Comparison of ENCODE assay signal across 1 cellular context in the genomic region with DNA sequence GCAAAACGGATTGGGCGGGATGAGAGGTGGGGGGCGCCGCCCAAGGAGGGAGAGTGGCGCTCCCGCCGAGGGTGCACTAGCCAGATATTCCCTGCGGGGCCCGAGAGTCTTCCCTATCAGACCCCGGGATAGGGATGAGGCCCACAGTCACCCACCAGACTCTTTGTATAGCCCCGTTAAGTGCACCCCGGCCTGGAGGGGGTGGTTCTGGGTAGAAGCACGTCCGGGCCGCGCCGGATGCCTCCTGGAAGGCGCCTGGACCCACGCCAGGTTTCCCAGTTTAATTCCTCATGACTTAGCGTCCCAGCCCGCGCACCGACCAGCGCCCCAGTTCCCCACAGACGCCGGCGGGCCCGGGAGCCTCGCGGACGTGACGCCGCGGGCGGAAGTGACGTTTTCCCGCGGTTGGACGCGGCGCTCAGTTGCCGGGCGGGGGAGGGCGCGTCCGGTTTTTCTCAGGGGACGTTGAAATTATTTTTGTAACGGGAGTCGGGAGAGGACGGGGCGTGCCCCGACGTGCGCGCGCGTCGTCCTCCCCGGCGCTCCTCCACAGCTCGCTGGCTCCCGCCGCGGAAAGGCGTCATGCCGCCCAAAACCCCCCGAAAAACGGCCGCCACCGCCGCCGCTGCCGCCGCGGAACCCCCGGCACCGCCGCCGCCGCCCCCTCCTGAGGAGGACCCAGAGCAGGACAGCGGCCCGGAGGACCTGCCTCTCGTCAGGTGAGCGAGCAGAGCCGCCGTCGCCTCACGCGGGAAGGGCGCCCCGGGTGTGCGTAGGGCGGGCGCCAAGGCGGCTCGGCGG.
TF ChIP-seq lines count a peak whose summit lies in the region.

A gene (plus strand): TSS at position 421 of the 801 bp plus-strand sequence. CDS start 162 bp downstream, at position 583.

TF ChIP-seq in K562, 482 proteins besides CTCF, POLR2A, EP300 and RAD21 (continued from another document and continues in another):
- TF ChIP-seq, protein P1, sequence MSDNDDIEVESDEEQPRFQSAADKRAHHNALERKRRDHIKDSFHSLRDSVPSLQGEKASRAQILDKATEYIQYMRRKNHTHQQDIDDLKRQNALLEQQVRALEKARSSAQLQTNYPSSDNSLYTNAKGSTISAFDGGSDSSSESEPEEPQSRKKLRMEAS (CRISPR knock-in tag; IDR thresholded peaks at IDR 0.05) = peak; percentile 41; the same call in 1 of the 2 replicates
- TF ChIP-seq ILF3 (IDR thresholded peaks at IDR 0.05; ENCODE audit: borderline replicate concordance) (no peak), TOE1 (IDR thresholded peaks at IDR 0.05; ENCODE audit: borderline replicate concordance) (0 out of 2 replicates have a peak, but pooled peaks have one; percentile 17), TOE1 (CRISPR knock-in tag; IDR thresholded peaks at IDR 0.05; ENCODE audit: borderline replicate concordance, low read depth) (no peak), SUPT5H (IDR thresholded peaks at IDR 0.05) (peak; percentile 86), CTBP1 (IDR thresholded peaks at IDR 0.05; ENCODE audit: borderline replicate concordance) (peak; percentile 64), POLR2AphosphoS5 (IDR thresholded peaks at IDR 0.05; ENCODE audit: control insufficient read depth, insufficient read depth, low read depth, low read length) (peak; percentile 83), HDAC3 (IDR thresholded peaks at IDR 0.05; ENCODE audit: borderline replicate concordance, partially characterized antibody) (no peak), NR2C2 (CRISPR knock-in tag; IDR thresholded peaks at IDR 0.05) (no peak), NR2C2 (tag; IDR thresholded peaks at IDR 0.05) (peak; percentile 68; the same call in 1 of the 2 replicates), ZNF785 (CRISPR knock-in tag; IDR thresholded peaks at IDR 0.05) (no peak), CXXC5 (CRISPR knock-in tag; IDR thresholded peaks at IDR 0.05) (peak; percentile 92), ETV1 (tag; conservative IDR thresholded peaks at IDR 0.05; ENCODE audit: low read depth) (peak; percentile 59), ZBTB1 (CRISPR knock-in tag; IDR thresholded peaks at IDR 0.05; ENCODE audit: borderline replicate concordance, low read depth) (0 out of 2 replicates have a peak, but pooled peaks have one; percentile 29), ETV5 (CRISPR knock-in tag; IDR thresholded peaks at IDR 0.05; ENCODE audit: low read depth) (peak; percentile 67), IFI16 (CRISPR knock-in tag; IDR thresholded peaks at IDR 0.05) (no peak), L3MBTL2 (IDR thresholded peaks at IDR 0.05) (peak; percentile 40), SIN3A (IDR thresholded peaks at IDR 0.05; ENCODE audit: borderline replicate concordance in 2 of 2, control insufficient read depth in 1 of 2, low read depth in 2 of 2, low read length in 2 of 2) (peak; percentile 11 to 25; a peak in 1 of 4 replicates), GABPB1 (CRISPR knock-in tag; IDR thresholded peaks at IDR 0.05) (peak; percentile 93), ARID1B (IDR thresholded peaks at IDR 0.05) (0 out of 2 replicates have a peak, but pooled peaks have one; percentile 21), TBP (optimal IDR thresholded peaks at IDR 0.05; ENCODE audit: low read depth, low read length) (peak; percentile 50), GTF2A2 (tag; IDR thresholded peaks at IDR 0.05) (no peak), FOXP1 (CRISPR knock-in tag; IDR thresholded peaks at IDR 0.05) (0 out of 2 replicates have a peak, but pooled peaks have one; percentile 40), NR2C1 (IDR thresholded peaks at IDR 0.05) (no peak), NR2C1 (tag; IDR thresholded peaks at IDR 0.05) (peak; percentile 33; the same call in 1 of the 2 replicates), SAFB (IDR thresholded peaks at IDR 0.05; ENCODE audit: borderline replicate concordance, low read depth, low read length) (peak; percentile 14; the same call in 1 of the 2 replicates), RBFOX2 (IDR thresholded peaks at IDR 0.05; ENCODE audit: low read depth, low read length) (peak; percentile 96), MAZ (CRISPR knock-in tag; conservative IDR thresholded peaks at IDR 0.05 in 1 of 2, IDR thresholded peaks at IDR 0.05 in 1 of 2) (peak; percentile 42 to 68; a peak in 3 of 4 replicates), FOXA3 (CRISPR knock-in tag; conservative IDR thresholded peaks at IDR 0.05 in 1 of 2, IDR thresholded peaks at IDR 0.05 in 1 of 2) (peak in 1 of 2 experiments; percentile 50; a peak in 1 of 4 replicates)
- TF ChIP-seq, protein P2, sequence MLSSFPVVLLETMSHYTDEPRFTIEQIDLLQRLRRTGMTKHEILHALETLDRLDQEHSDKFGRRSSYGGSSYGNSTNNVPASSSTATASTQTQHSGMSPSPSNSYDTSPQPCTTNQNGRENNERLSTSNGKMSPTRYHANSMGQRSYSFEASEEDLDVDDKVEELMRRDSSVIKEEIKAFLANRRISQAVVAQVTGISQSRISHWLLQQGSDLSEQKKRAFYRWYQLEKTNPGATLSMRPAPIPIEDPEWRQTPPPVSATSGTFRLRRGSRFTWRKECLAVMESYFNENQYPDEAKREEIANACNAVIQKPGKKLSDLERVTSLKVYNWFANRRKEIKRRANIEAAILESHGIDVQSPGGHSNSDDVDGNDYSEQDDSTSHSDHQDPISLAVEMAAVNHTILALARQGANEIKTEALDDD (IDR thresholded peaks at IDR 0.05) = no peak
- TF ChIP-seq, protein P3, sequence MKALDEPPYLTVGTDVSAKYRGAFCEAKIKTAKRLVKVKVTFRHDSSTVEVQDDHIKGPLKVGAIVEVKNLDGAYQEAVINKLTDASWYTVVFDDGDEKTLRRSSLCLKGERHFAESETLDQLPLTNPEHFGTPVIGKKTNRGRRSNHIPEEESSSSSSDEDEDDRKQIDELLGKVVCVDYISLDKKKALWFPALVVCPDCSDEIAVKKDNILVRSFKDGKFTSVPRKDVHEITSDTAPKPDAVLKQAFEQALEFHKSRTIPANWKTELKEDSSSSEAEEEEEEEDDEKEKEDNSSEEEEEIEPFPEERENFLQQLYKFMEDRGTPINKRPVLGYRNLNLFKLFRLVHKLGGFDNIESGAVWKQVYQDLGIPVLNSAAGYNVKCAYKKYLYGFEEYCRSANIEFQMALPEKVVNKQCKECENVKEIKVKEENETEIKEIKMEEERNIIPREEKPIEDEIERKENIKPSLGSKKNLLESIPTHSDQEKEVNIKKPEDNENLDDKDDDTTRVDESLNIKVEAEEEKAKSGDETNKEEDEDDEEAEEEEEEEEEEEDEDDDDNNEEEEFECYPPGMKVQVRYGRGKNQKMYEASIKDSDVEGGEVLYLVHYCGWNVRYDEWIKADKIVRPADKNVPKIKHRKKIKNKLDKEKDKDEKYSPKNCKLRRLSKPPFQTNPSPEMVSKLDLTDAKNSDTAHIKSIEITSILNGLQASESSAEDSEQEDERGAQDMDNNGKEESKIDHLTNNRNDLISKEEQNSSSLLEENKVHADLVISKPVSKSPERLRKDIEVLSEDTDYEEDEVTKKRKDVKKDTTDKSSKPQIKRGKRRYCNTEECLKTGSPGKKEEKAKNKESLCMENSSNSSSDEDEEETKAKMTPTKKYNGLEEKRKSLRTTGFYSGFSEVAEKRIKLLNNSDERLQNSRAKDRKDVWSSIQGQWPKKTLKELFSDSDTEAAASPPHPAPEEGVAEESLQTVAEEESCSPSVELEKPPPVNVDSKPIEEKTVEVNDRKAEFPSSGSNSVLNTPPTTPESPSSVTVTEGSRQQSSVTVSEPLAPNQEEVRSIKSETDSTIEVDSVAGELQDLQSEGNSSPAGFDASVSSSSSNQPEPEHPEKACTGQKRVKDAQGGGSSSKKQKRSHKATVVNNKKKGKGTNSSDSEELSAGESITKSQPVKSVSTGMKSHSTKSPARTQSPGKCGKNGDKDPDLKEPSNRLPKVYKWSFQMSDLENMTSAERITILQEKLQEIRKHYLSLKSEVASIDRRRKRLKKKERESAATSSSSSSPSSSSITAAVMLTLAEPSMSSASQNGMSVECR (CRISPR knock-in tag; IDR thresholded peaks at IDR 0.05) = peak; percentile 53
- TF ChIP-seq, protein P4, sequence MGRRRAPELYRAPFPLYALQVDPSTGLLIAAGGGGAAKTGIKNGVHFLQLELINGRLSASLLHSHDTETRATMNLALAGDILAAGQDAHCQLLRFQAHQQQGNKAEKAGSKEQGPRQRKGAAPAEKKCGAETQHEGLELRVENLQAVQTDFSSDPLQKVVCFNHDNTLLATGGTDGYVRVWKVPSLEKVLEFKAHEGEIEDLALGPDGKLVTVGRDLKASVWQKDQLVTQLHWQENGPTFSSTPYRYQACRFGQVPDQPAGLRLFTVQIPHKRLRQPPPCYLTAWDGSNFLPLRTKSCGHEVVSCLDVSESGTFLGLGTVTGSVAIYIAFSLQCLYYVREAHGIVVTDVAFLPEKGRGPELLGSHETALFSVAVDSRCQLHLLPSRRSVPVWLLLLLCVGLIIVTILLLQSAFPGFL (CRISPR knock-in tag; IDR thresholded peaks at IDR 0.05) = no peak
- TF ChIP-seq, protein P5, sequence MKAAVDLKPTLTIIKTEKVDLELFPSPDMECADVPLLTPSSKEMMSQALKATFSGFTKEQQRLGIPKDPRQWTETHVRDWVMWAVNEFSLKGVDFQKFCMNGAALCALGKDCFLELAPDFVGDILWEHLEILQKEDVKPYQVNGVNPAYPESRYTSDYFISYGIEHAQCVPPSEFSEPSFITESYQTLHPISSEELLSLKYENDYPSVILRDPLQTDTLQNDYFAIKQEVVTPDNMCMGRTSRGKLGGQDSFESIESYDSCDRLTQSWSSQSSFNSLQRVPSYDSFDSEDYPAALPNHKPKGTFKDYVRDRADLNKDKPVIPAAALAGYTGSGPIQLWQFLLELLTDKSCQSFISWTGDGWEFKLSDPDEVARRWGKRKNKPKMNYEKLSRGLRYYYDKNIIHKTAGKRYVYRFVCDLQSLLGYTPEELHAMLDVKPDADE (conservative IDR thresholded peaks at IDR 0.05; ENCODE audit: control insufficient read depth, low read depth, low read length) = peak; percentile 24; the same call in 1 of the 2 replicates
- TF ChIP-seq, protein P6, sequence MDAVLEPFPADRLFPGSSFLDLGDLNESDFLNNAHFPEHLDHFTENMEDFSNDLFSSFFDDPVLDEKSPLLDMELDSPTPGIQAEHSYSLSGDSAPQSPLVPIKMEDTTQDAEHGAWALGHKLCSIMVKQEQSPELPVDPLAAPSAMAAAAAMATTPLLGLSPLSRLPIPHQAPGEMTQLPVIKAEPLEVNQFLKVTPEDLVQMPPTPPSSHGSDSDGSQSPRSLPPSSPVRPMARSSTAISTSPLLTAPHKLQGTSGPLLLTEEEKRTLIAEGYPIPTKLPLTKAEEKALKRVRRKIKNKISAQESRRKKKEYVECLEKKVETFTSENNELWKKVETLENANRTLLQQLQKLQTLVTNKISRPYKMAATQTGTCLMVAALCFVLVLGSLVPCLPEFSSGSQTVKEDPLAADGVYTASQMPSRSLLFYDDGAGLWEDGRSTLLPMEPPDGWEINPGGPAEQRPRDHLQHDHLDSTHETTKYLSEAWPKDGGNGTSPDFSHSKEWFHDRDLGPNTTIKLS (IDR thresholded peaks at IDR 0.05; ENCODE audit: borderline replicate concordance, low read depth) = 0 out of 2 replicates have a peak, but pooled peaks have one; percentile 33
- TF ChIP-seq, protein P7, sequence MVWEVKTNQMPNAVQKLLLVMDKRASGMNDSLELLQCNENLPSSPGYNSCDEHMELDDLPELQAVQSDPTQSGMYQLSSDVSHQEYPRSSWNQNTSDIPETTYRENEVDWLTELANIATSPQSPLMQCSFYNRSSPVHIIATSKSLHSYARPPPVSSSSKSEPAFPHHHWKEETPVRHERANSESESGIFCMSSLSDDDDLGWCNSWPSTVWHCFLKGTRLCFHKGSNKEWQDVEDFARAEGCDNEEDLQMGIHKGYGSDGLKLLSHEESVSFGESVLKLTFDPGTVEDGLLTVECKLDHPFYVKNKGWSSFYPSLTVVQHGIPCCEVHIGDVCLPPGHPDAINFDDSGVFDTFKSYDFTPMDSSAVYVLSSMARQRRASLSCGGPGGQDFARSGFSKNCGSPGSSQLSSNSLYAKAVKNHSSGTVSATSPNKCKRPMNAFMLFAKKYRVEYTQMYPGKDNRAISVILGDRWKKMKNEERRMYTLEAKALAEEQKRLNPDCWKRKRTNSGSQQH (CRISPR knock-in tag; IDR thresholded peaks at IDR 0.05) = no peak
- TF ChIP-seq, protein P8, sequence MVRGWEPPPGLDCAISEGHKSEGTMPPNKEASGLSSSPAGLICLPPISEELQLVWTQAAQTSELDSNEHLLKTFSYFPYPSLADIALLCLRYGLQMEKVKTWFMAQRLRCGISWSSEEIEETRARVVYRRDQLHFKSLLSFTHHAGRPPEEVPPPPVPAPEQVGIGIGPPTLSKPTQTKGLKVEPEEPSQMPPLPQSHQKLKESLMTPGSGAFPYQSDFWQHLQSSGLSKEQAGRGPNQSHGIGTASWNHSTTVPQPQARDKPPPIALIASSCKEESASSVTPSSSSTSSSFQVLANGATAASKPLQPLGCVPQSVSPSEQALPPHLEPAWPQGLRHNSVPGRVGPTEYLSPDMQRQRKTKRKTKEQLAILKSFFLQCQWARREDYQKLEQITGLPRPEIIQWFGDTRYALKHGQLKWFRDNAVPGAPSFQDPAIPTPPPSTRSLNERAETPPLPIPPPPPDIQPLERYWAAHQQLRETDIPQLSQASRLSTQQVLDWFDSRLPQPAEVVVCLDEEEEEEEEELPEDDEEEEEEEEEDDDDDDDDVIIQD (CRISPR knock-in tag; IDR thresholded peaks at IDR 0.05) = no peak
- TF ChIP-seq, protein P9, sequence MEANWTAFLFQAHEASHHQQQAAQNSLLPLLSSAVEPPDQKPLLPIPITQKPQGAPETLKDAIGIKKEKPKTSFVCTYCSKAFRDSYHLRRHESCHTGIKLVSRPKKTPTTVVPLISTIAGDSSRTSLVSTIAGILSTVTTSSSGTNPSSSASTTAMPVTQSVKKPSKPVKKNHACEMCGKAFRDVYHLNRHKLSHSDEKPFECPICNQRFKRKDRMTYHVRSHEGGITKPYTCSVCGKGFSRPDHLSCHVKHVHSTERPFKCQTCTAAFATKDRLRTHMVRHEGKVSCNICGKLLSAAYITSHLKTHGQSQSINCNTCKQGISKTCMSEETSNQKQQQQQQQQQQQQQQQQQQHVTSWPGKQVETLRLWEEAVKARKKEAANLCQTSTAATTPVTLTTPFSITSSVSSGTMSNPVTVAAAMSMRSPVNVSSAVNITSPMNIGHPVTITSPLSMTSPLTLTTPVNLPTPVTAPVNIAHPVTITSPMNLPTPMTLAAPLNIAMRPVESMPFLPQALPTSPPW (CRISPR knock-in tag; IDR thresholded peaks at IDR 0.05) = peak; percentile 71
